8 cellular contexts compared by ENCODE assay signal in genomic region chr9:129487658-129488483, GRCh38.
DNase-seq lines count a peak whose midpoint lies in the region; ATAC-seq and TF ChIP-seq lines count a peak whose summit lies in the region.

No MANE protein-coding gene starts in this region.

- peak overlapping the region; percentile 84 for H2AFZ ChIP-seq in OCI-LY3 (ENCODE audit: low read depth, low read length)

- no peaks in the 10 kb centered on the region for H3K27me3 Mint-ChIP-seq in progenitor cell of endocrine pancreas

- peak; percentile 10 for ATAC-seq in GM21619 (IDR thresholded peaks at IDR 0.05; ENCODE audit: unreplicated experiment)
- ATAC-seq in left cardiac atrium = peak; percentile 4

- peak overlapping the region; percentile 97 for H3K27ac Mint-ChIP-seq in progenitor cell of endocrine pancreas

- peak overlapping the region; percentile 70 for H3K4me3 Mint-ChIP-seq in progenitor cell of endocrine pancreas (ENCODE audit: low read depth)

- no peak overlapping the region for H3K27ac ChIP-seq in OCI-LY3 (ENCODE audit: low read length)

- no peaks in the 10 kb centered on the region for H3K36me3 ChIP-seq in OCI-LY3 (replicated peaks; ENCODE audit: low read depth, low read length)
- peaks cover 6% of the 10 kb centered on the region for H3K36me3 ChIP-seq in adipocyte (ENCODE audit: control insufficient read depth, insufficient read depth, low read length, severe bottlenecking)

- H3K4me1 ChIP-seq in OCI-LY3 (ENCODE audit: low read length) = peaks cover 10% of the 10 kb centered on the region
- H3K4me1 ChIP-seq in adipocyte (ENCODE audit: control insufficient read depth, insufficient read depth, low read length) = peaks cover 80% of the 10 kb centered on the region

- no peaks in the 10 kb centered on the region for H3K79me2 ChIP-seq in OCI-LY3 (ENCODE audit: low read length)

- no peaks in the 10 kb centered on the region for H4K20me1 ChIP-seq in OCI-LY3 (ENCODE audit: insufficient read depth, low read length)

- H3K4me3 ChIP-seq in AG10803 (ENCODE audit: low read length) (peak overlapping the region; percentile 53), OCI-LY3 (ENCODE audit: low read length) (peak overlapping the region; percentile 79), adipocyte (ENCODE audit: low read length) (peak overlapping the region; percentile 71)

- H3K4me1 Mint-ChIP-seq in progenitor cell of endocrine pancreas (ENCODE audit: low read depth) = peaks cover 47% of the 10 kb centered on the region

- H3K9ac ChIP-seq in OCI-LY3 (ENCODE audit: low read length) (peak overlapping the region; percentile 69), adipocyte (ENCODE audit: low read length) (peak overlapping the region; percentile 99)

- intact Hi-C loops in left cardiac atrium (cut with DNase I) = loop anchor here (5.0 to 10.0 kb wide), 3 partner anchors 76 to 346 kb away; partner anchors contain the start of gene IER5L (in 1 of the 2)

- TF ChIP-seq CTCF in AG10803 (conservative IDR thresholded peaks at IDR 0.05; ENCODE audit: low read length) (no peak), OCI-LY3 (IDR thresholded peaks at IDR 0.05; ENCODE audit: low read depth, low read length) (no peak), progenitor cell of endocrine pancreas (IDR thresholded peaks at IDR 0.05; ENCODE audit: unreplicated experiment) (no peak)

- H3K9me3 ChIP-seq in OCI-LY3 (ENCODE audit: insufficient read depth, low read length) = no peaks in the 10 kb centered on the region
- no peaks in the 10 kb centered on the region for H3K9me3 ChIP-seq in adipocyte (ENCODE audit: control insufficient read depth, low read length)

- no peaks in the 10 kb centered on the region for H3K9me3 Mint-ChIP-seq in progenitor cell of endocrine pancreas (ENCODE audit: low read depth)

- peak overlapping the region; percentile 95 for H3K4me2 ChIP-seq in OCI-LY3 (ENCODE audit: low read length)

- H3K36me3 Mint-ChIP-seq in progenitor cell of endocrine pancreas (ENCODE audit: insufficient read depth) = no peaks in the 10 kb centered on the region

- peak; percentile 77 for DNase-seq in AG10803 (ENCODE audit: low read depth)
- DNase-seq in adipocyte (ENCODE audit: low read depth) = peak; percentile 73
- DNase-seq in left cardiac atrium = peak; percentile 77
- DNase-seq in progenitor cell of endocrine pancreas (ENCODE audit: low spot score, unreplicated experiment) = no peak
- DNase-seq in HuH-7.5 (ENCODE audit: low spot score) = no peak
- no peak for DNase-seq in NCI-H82 (lab: John Stamatoyannopoulos, UW)

- peaks cover 4% of the 10 kb centered on the region; the same call in 1 of the 2 replicates for H3K27me3 ChIP-seq in OCI-LY3 (ENCODE audit: low read depth, low read length)
- no peaks in the 10 kb centered on the region for H3K27me3 ChIP-seq in adipocyte (replicated peaks; ENCODE audit: control insufficient read depth, insufficient read depth, low read length)

Comparison
In these comparisons a context has a peak if more than half of its experiments do, and no peak if none do; other contexts are left out.
1. DNase-seq: peak in AG10803 (single experiment), adipocyte (single experiment) and left cardiac atrium (single experiment); none in progenitor cell of endocrine pancreas (single experiment), HuH-7.5 (single experiment) and NCI-H82 (single experiment).
2. Peak in every context shown above with its lines, with median percentiles within 50 percentile points of each other: H3K4me3 ChIP-seq.